In genomic region chr5:16616536-16617271, GRCh38 we compare ENCODE assay signal across 8 cellular contexts. TPM values are rescaled to one million over a fixed set of nuclear protein-coding genes. Genes with fewer than 3 reads are reported as not detected.
DNase-seq lines count a peak whose midpoint lies in the region; ATAC-seq and TF ChIP-seq lines count a peak whose summit lies in the region.

Gene RETREG1, minus strand, starts transcription at chr5:16616997. Its CDS starts 26 bp downstream, at chr5:16616971.

- intact Hi-C loops in heart left ventricle (cut with DNase I): loop anchor here in 2 of 10 donors (5.0 to 10.0 kb wide), 3 partner anchors 62 to 149 kb away; partner anchors contain the start of gene ZNF622 (in 1 of the 2)

- ATAC-seq in GM19023 (IDR thresholded peaks at IDR 0.05; ENCODE audit: unreplicated experiment) (peak; percentile 67), HG03354 (IDR thresholded peaks at IDR 0.05; ENCODE audit: poor library complexity, severe bottlenecking, unreplicated experiment) (peak; percentile 64), heart left ventricle (peak; percentile 47 to 92 (median 88)), upper lobe of left lung (ENCODE audit: low FRiP score in 2 of 2) (peak; percentile 60 to 92)

- no peak within 1 kb of the TSS for H3K27ac ChIP-seq in SJSA1
- peak within 1 kb of the TSS; percentile 67 to 91 (median 78) for H3K27ac ChIP-seq in heart left ventricle
- H3K27ac ChIP-seq in upper lobe of left lung: peak within 1 kb of the TSS; percentile 47 to 68 (median 60)

- H3K27ac Mint-ChIP-seq in activated naive CD4-positive, alpha-beta T cell treated with anti-CD3 and anti-CD28 coated beads, Interleukin-2, amount 50 U/mL, for 24 hours: peak within 1 kb of the TSS; percentile 94
- peak within 1 kb of the TSS; percentile 91 for H3K27ac Mint-ChIP-seq in progenitor cell of endocrine pancreas

- H3K36me3 Mint-ChIP-seq in activated naive CD4-positive, alpha-beta T cell treated with anti-CD3 and anti-CD28 coated beads, Interleukin-2, amount 50 U/mL, for 24 hours: no peaks in the 10 kb centered on the region
- H3K36me3 Mint-ChIP-seq in progenitor cell of endocrine pancreas (ENCODE audit: insufficient read depth): no peaks in the 10 kb centered on the region

- TF ChIP-seq CTCF in AG09309 (IDR thresholded peaks at IDR 0.05; ENCODE audit: control insufficient read depth, insufficient read depth, low read depth, low read length, missing control alignments): no peak
- peak in 1 of 12 donors; percentile 3 for TF ChIP-seq CTCF in heart left ventricle (IDR thresholded peaks at IDR 0.05)
- TF ChIP-seq CTCF in progenitor cell of endocrine pancreas (IDR thresholded peaks at IDR 0.05; ENCODE audit: unreplicated experiment): no peak
- TF ChIP-seq CTCF in upper lobe of left lung (IDR thresholded peaks at IDR 0.05): no peak

- no peaks in the 10 kb centered on the region for H3K36me3 ChIP-seq in SJSA1
- H3K36me3 ChIP-seq in heart left ventricle: no peaks in the 10 kb centered on the region
- H3K36me3 ChIP-seq in upper lobe of left lung: no peaks in the 10 kb centered on the region

- no peak for DNase-seq in AG09309 (ENCODE audit: low read depth)
- DNase-seq in SJSA1 (ENCODE audit: low read depth in 1 of 2, low spot score in 2 of 2): no peak
- DNase-seq in heart left ventricle: peak; percentile 67 to 85 (median 79)
- DNase-seq in progenitor cell of endocrine pancreas (ENCODE audit: low spot score, unreplicated experiment): peak; percentile 59
- peak; percentile 64 to 96 for DNase-seq in upper lobe of left lung

- H3K27me3 ChIP-seq in SJSA1 (replicated peaks): peaks cover 54% of the 10 kb centered on the region
- H3K27me3 ChIP-seq in heart left ventricle: peaks cover 0 to 7% (median 0%) of the 10 kb centered on the region in 9 donors
- no peaks in the 10 kb centered on the region for H3K27me3 ChIP-seq in upper lobe of left lung

- H3K4me3 ChIP-seq in AG09309 (ENCODE audit: control insufficient read depth, low read depth, low read length) (peak within 1 kb of the TSS; percentile 48), SJSA1 (peak within 1 kb of the TSS; percentile 44), heart left ventricle (peak within 1 kb of the TSS; percentile 58 to 94 (median 72)), upper lobe of left lung (peak within 1 kb of the TSS; percentile 32 to 87 (median 69))

- no peaks in the 10 kb centered on the region for H3K9me3 Mint-ChIP-seq in activated naive CD4-positive, alpha-beta T cell treated with anti-CD3 and anti-CD28 coated beads, Interleukin-2, amount 50 U/mL, for 24 hours
- no peaks in the 10 kb centered on the region for H3K9me3 Mint-ChIP-seq in progenitor cell of endocrine pancreas (ENCODE audit: low read depth)

- peak within 1 kb of the TSS; percentile 91 for H3K4me3 Mint-ChIP-seq in activated naive CD4-positive, alpha-beta T cell treated with anti-CD3 and anti-CD28 coated beads, Interleukin-2, amount 50 U/mL, for 24 hours
- H3K4me3 Mint-ChIP-seq in progenitor cell of endocrine pancreas (ENCODE audit: low read depth): peak within 1 kb of the TSS; percentile 92

- 0 to 1% (median 1%) methylated on average over 16 to 86 of the region's 86 CpGs for WGBS in heart left ventricle, 4 donors
- 1% methylated on average over 35 of the region's 86 CpGs; no CpG with 5 or more reads in 1 of the 2 donors for WGBS in upper lobe of left lung, 2 donors

- H3K4me1 Mint-ChIP-seq in activated naive CD4-positive, alpha-beta T cell treated with anti-CD3 and anti-CD28 coated beads, Interleukin-2, amount 50 U/mL, for 24 hours: peaks cover 59% of the 10 kb centered on the region
- H3K4me1 Mint-ChIP-seq in progenitor cell of endocrine pancreas (ENCODE audit: low read depth): peaks cover 11% of the 10 kb centered on the region

- H3K4me1 ChIP-seq in SJSA1 (replicated peaks): peaks cover 13% of the 10 kb centered on the region
- peaks cover 0 to 26% (median 6%) of the 10 kb centered on the region in 12 donors for H3K4me1 ChIP-seq in heart left ventricle
- peaks cover 6 to 23% (median 11%) of the 10 kb centered on the region in 4 donors for H3K4me1 ChIP-seq in upper lobe of left lung

- H3K9me3 ChIP-seq in SJSA1 (replicated peaks) (no peaks in the 10 kb centered on the region), heart left ventricle (no peaks in the 10 kb centered on the region), upper lobe of left lung (no peaks in the 10 kb centered on the region)

- no peak for TF ChIP-seq EP300 in upper lobe of left lung (IDR thresholded peaks at IDR 0.05)

- H3K27me3 Mint-ChIP-seq in activated naive CD4-positive, alpha-beta T cell treated with anti-CD3 and anti-CD28 coated beads, Interleukin-2, amount 50 U/mL, for 24 hours: no peaks in the 10 kb centered on the region
- peaks cover 30% of the 10 kb centered on the region for H3K27me3 Mint-ChIP-seq in progenitor cell of endocrine pancreas

- TF ChIP-seq POLR2A in heart left ventricle (IDR thresholded peaks at IDR 0.05): no peak
- TF ChIP-seq POLR2A in upper lobe of left lung (IDR thresholded peaks at IDR 0.05): peak in 1 of 4 donors; percentile 46

RNA-seq across cellular contexts. Expression of gene RETREG1, which starts in this region (rescaled TPM):
- total RNA-seq in SJSA1 (2014; rRNA removed; shearing (Covaris generic)): 0.26 and 1.7 TPM in 2 replicates
- total RNA-seq in heart left ventricle: 100 to 1,000 TPM in 8 of 9 donors, 10 to 100 TPM in 1; 80.3 to 219 (median 173) TPM
- 100 to 1,000 TPM in 1 of 2 donors, 10 to 100 TPM in 1; 24.5 to 110 TPM for polyA plus RNA-seq in heart left ventricle
- total RNA-seq in progenitor cell of endocrine pancreas: 7.4 and 8.0 TPM in 2 replicates
- total RNA-seq in upper lobe of left lung: 10 to 100 TPM; 17.6 to 50.2 (median 28.3) TPM

Comparison
In these comparisons a context has a peak if more than half of its experiments do, and no peak if none do; other contexts are left out.
1. DNase-seq: peak in heart left ventricle (5 of 5), progenitor cell of endocrine pancreas (single experiment) and upper lobe of left lung (2 of 2); none in AG09309 (single experiment) and SJSA1 (0 of 2).
2. Peak in every context shown above with its lines, with median percentiles within 50 percentile points of each other: H3K4me3 ChIP-seq and ATAC-seq.